18 cellular contexts compared by ENCODE assay signal in genomic region chr5:37478086-37478485, GRCh38.
"Had no signal": no experiment of that assay in that cellular context is flagged by ENCODE, and none has a peak within 500 bp of the region (broad histone marks: within the 10 kb centered on the region; RNA-seq: fewer than 3 reads in every experiment).

No MANE protein-coding gene starts in this region.

- H3K27ac ChIP-seq: dorsolateral prefrontal cortex, left lung, prostate gland, right atrium auricular region, stomach, thyroid gland had no signal

- ATAC-seq: left lung; mucosa of descending colon; naive thymus-derived CD8-positive, alpha-beta T cell; sciatic nerve; stimulated activated effector memory CD8-positive, alpha-beta T cell treated with anti-CD3 and anti-CD28 coated beads, Interleukin-12 subunit alpha, Interleukin-12 subunit beta, amount 100 ng/mL, for 72 hours had no signal

- DNase-seq: dorsolateral prefrontal cortex; effector CD4-positive, alpha-beta T cell; left lung; mesenchymal stem cell; mucosa of descending colon; naive thymus-derived CD8-positive, alpha-beta T cell; nephron progenitor cell; nucleus accumbens; stimulated activated CD4-positive, alpha-beta T cell treated with anti-CD3 and anti-CD28 coated beads, Interleukin-2, amount 100 ng/mL, for 24 hours; stimulated activated CD4-positive, alpha-beta T cell treated with anti-CD3 and anti-CD28 coated beads, Interleukin-4, amount 100 ng/mL, for 24 hours; stimulated activated naive CD4-positive, alpha-beta T cell treated with Interleukin-2 at 50 U/mL for 16 hours; stomach; thyroid gland; trophoblast cell had no signal

- H3K4me1 ChIP-seq: left lung, prostate gland, right atrium auricular region, stomach, thyroid gland had no signal

- H3K27me3 ChIP-seq: dorsolateral prefrontal cortex, left lung, right atrium auricular region, stomach, thyroid gland had no signal

- H3K36me3 ChIP-seq: prostate gland had no signal

- H3K4me3 ChIP-seq: dorsolateral prefrontal cortex, left lung, mucosa of descending colon, prostate gland, right atrium auricular region, stomach, thyroid gland had no signal

- H3K9me3 ChIP-seq: mucosa of descending colon, prostate gland, right atrium auricular region, thyroid gland had no signal
